Comparison of ENCODE assay signal across 8 cellular contexts in the genomic region with DNA sequence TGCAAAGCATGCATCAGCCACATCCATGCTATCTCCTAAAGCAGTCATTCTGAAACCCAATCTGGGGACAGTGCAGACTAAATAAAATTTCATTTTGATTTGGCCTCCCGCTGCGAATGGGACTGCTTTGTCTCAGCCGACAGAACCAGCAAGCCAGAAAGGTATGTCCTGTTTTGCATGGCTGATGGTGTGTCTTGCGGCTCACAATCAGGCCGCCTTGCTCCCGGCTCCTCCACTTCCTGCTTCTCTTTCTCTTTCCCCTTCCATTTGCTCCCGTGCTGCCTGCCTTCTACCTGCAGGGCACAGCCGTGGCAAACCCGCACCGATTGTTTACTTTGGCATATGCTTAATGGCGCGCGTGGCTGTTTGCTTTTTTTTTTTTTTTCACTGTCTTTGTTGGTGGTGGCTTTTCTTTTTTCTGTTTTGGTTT.
DNase-seq lines count a peak whose midpoint lies in the region; FAIRE-seq and TF ChIP-seq lines count a peak whose summit lies in the region.

No MANE protein-coding gene starts in this region.

- H2BK12ac ChIP-seq in H1 (ENCODE audit: low read depth, low read length) = peak overlapping the region; percentile 46; the same call in 1 of the 2 replicates

- H3K23ac ChIP-seq in H1 (ENCODE audit: insufficient read length) = no peak overlapping the region

- H3K79me1 ChIP-seq in H1 (ENCODE audit: low read depth, low read length) = no peaks in the 10 kb centered on the region

- no peaks in the 10 kb centered on the region for H4K20me1 ChIP-seq in H1 (replicated peaks in 1 of 2; ENCODE audit: control insufficient read depth in 1 of 2, insufficient read depth in 2 of 2, low read length in 2 of 2)
- H4K20me1 ChIP-seq in osteoblast (ENCODE audit: insufficient read depth, low read length) = no peaks in the 10 kb centered on the region

- TF ChIP-seq RAD21 in H1 (IDR thresholded peaks at IDR 0.05 in 1 of 2, conservative IDR thresholded peaks at IDR 0.05 in 1 of 2; ENCODE audit: low read depth in 2 of 2, low read length in 2 of 2) = no peak

- H3K23me2 ChIP-seq in H1 (ENCODE audit: low read depth, low read length) = no peaks in the 10 kb centered on the region

- H3K4me2 ChIP-seq in H1 (ENCODE audit: insufficient read depth in 1 of 2, low read depth in 2 of 2, low read length in 2 of 2) (peak overlapping the region; percentile 47 to 50; a peak in 3 of 4 replicates), osteoblast (ENCODE audit: insufficient read depth, low read length) (no peak overlapping the region)

- no peaks in the 10 kb centered on the region for H3K27me3 ChIP-seq in H1 (replicated peaks in 1 of 4; ENCODE audit: control insufficient read depth in 3 of 4, extremely low read depth in 1 of 4, insufficient read depth in 3 of 4, low read length in 3 of 4)
- H3K27me3 ChIP-seq in osteoblast (ENCODE audit: insufficient read depth, low read length) = no peaks in the 10 kb centered on the region

- H3K4me3 ChIP-seq in H1 (ENCODE audit: extremely low read depth in 1 of 4, insufficient read depth in 2 of 4, low read depth in 3 of 4, low read length in 4 of 4) (peak overlapping the region in 1 of 4 experiments; percentile 44; a peak in 4 of 8 replicates), osteoblast (ENCODE audit: insufficient read depth, low read length) (no peak overlapping the region)

- no peak overlapping the region for H2BK20ac ChIP-seq in H1 (ENCODE audit: low read length)

- H3K9me3 ChIP-seq in H1 (ENCODE audit: insufficient read depth in 2 of 2, low read depth in 1 of 2, low read length in 1 of 2) (no peaks in the 10 kb centered on the region), osteoblast (ENCODE audit: low read depth, low read length) (no peaks in the 10 kb centered on the region)

- peak overlapping the region; percentile 24; the same call in 1 of the 2 replicates for H3K18ac ChIP-seq in H1 (ENCODE audit: extremely low read depth, low read length)

- H3K4me1 ChIP-seq in H1 (replicated peaks in 1 of 4; ENCODE audit: control insufficient read depth in 3 of 4, insufficient read depth in 4 of 4, low read length in 3 of 4) (peaks cover 2 to 4% (median 3%) of the 10 kb centered on the region in 4 experiments; a peak in 3 of 7 replicates), osteoblast (ENCODE audit: insufficient read depth, low read length) (no peaks in the 10 kb centered on the region)

- H3K56ac ChIP-seq in H1 (replicated peaks; ENCODE audit: insufficient read length, low read depth, low read length) = no peak overlapping the region

- H4K5ac ChIP-seq in H1 (ENCODE audit: insufficient read length, low read depth, low read length) = no peak overlapping the region

- no peak for TF ChIP-seq POLR2A in H1 (IDR thresholded peaks at IDR 0.05; ENCODE audit: control extremely low read depth in 1 of 2, low read depth in 2 of 2, low read length in 2 of 2)

- no peak for TF ChIP-seq CTCF in H1 (IDR thresholded peaks at IDR 0.05; ENCODE audit: control extremely low read depth in 1 of 3, insufficient read depth in 1 of 3, low read depth in 1 of 3, low read length in 3 of 3)
- TF ChIP-seq CTCF in osteoblast (IDR thresholded peaks at IDR 0.05; ENCODE audit: extremely low read depth, low read depth, low read length) = no peak

- H4K8ac ChIP-seq in H1 (ENCODE audit: extremely low read depth, insufficient read depth, low read length) = no peak overlapping the region

- H3K79me2 ChIP-seq in H1 (ENCODE audit: control insufficient read depth in 1 of 2, insufficient read depth in 2 of 2, low read length in 2 of 2) (no peaks in the 10 kb centered on the region), osteoblast (ENCODE audit: insufficient read depth, low read length) (no peaks in the 10 kb centered on the region)

- no peak for TF ChIP-seq EP300 in H1 (IDR thresholded peaks at IDR 0.05; ENCODE audit: borderline replicate concordance in 1 of 2, low read depth in 2 of 2, low read length in 2 of 2)

- peak overlapping the region; percentile 48; the same call in 1 of the 2 replicates for H2BK5ac ChIP-seq in H1 (ENCODE audit: low read depth, low read length)

- no peak overlapping the region for H2AK5ac ChIP-seq in H1 (ENCODE audit: low read depth, low read length)

- H3K4ac ChIP-seq in H1 (replicated peaks; ENCODE audit: insufficient read length, low read depth, low read length) = no peak overlapping the region

- no peak overlapping the region for H3K9ac ChIP-seq in H1 (replicated peaks in 1 of 4; ENCODE audit: extremely low read depth in 1 of 4, low read depth in 3 of 4, low read length in 3 of 4)

- H2BK15ac ChIP-seq in H1 (ENCODE audit: low read length) = no peak overlapping the region

- POLR2A ChIA-PET in HEK293T (lab: Yijun Ruan, JAX) (no interaction called here), H1 (lab: Charles Lee; ENCODE audit: partially characterized antibody) (interaction anchor here (0.6 kb wide), 1 partner anchor 155 kb away, joined by 3 read pairs; no protein-coding TSS in a partner anchor)

- H3K36me3 ChIP-seq in H1 (ENCODE audit: control insufficient read depth in 2 of 4, insufficient read depth in 4 of 4, low read length in 3 of 4) = no peaks in the 10 kb centered on the region
- H3K36me3 ChIP-seq in osteoblast (ENCODE audit: insufficient read depth, low read length) = no peaks in the 10 kb centered on the region

- H2AFZ ChIP-seq in H1 (ENCODE audit: low read length) = peak overlapping the region; percentile 75
- peak overlapping the region; percentile 15 for H2AFZ ChIP-seq in osteoblast (ENCODE audit: low read length)

- H2BK120ac ChIP-seq in H1 (replicated peaks; ENCODE audit: low read depth, low read length) = no peak overlapping the region

- no peak overlapping the region for H4K91ac ChIP-seq in H1 (replicated peaks; ENCODE audit: insufficient read length, low read length)

- DNase-seq in NCI-H146 (lab: John Stamatoyannopoulos, UW) (peak; percentile 24), NCI-H146 treated with DMSO at 0.1 percent for 48 hours (lab: John Stamatoyannopoulos, UW; ENCODE audit: unreplicated experiment) (no peak), HEK293T (ENCODE audit: extremely low spot score) (peak; percentile 37), NCI-H1436 (lab: John Stamatoyannopoulos, UW) (peak; percentile 59), H1 (ENCODE audit: low read depth in 1 of 2, low spot score in 2 of 2) (peak; percentile 43 to 53), osteoblast (ENCODE audit: insufficient read length, low spot score, missing footprints) (no peak), NOMO-1 treated with dmso at 0.1 percent for 144 hours (lab: John Stamatoyannopoulos, UW; ENCODE audit: unreplicated experiment) (no peak), NK-92 (lab: John Stamatoyannopoulos, UW; ENCODE audit: unreplicated experiment) (no peak)

- H3K27ac ChIP-seq in H1 (ENCODE audit: low read depth, low read length) = no peak overlapping the region
- H3K27ac ChIP-seq in osteoblast (ENCODE audit: low read depth, low read length) = no peak overlapping the region

- WGBS in H1 (ENCODE audit: extremely low coverage in 1 of 2, insufficient coverage in 1 of 2, insufficient read length in 1 of 2, insufficient replicate concordance in 2 of 2, low coverage in 1 of 2, low lambda C conversion rate in 2 of 2, missing lambda C conversion rate in 1 of 2), 2 experiments = 9% methylated on average over 13 of the region's 13 CpGs; no CpG with 5 or more reads in 1 of the 2 experiments

- H3K14ac ChIP-seq in H1 (ENCODE audit: insufficient read length) = no peak overlapping the region

- peak; percentile 50 for FAIRE-seq in H1 (lab: Jason Lieb, UNC)

- CTCF ChIA-PET in HEK293T (lab: Yijun Ruan, JAX) (no interaction called here), H1 (lab: Charles Lee; ENCODE audit: partially characterized antibody) (interaction anchor here (0.8 kb wide), 2 partner anchors 10 to 26 kb away, joined by 3 read pairs; no protein-coding TSS in a partner anchor)

TF ChIP-seq in HEK293T, 16 proteins besides CTCF, POLR2A, EP300 and RAD21:
- TF ChIP-seq ZNF384 (IDR thresholded peaks at IDR 0.05) (peak; percentile 83), ELF4 (IDR thresholded peaks at IDR 0.05) (0 out of 2 replicates have a peak, but pooled peaks have one; percentile 14), FOXM1 (IDR thresholded peaks at IDR 0.05; ENCODE audit: borderline replicate concordance) (no peak), SUZ12 (IDR thresholded peaks at IDR 0.05) (no peak)
- TF ChIP-seq, protein P1, sequence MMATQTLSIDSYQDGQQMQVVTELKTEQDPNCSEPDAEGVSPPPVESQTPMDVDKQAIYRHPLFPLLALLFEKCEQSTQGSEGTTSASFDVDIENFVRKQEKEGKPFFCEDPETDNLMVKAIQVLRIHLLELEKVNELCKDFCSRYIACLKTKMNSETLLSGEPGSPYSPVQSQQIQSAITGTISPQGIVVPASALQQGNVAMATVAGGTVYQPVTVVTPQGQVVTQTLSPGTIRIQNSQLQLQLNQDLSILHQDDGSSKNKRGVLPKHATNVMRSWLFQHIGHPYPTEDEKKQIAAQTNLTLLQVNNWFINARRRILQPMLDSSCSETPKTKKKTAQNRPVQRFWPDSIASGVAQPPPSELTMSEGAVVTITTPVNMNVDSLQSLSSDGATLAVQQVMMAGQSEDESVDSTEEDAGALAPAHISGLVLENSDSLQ (IDR thresholded peaks at IDR 0.05) = no peak

TF ChIP-seq in H1, 55 proteins besides CTCF, POLR2A, EP300 and RAD21 (continues in another document):
- TF ChIP-seq CBX5 (IDR thresholded peaks at IDR 0.05; ENCODE audit: low read depth, low read length) = no peak
- no peak for TF ChIP-seq BACH1 (IDR thresholded peaks at IDR 0.05; ENCODE audit: low read length)
- TF ChIP-seq TBP (IDR thresholded peaks at IDR 0.05; ENCODE audit: low read depth, low read length) = no peak
- TF ChIP-seq JUN (IDR thresholded peaks at IDR 0.05; ENCODE audit: low read depth, low read length) = no peak
- TF ChIP-seq GABPA (IDR thresholded peaks at IDR 0.05; ENCODE audit: borderline replicate concordance, insufficient read depth, low read length) = no peak
- no peak for TF ChIP-seq TAF7 (optimal IDR thresholded peaks at IDR 0.05; ENCODE audit: borderline replicate concordance, low read depth, low read length)
- TF ChIP-seq CBX8 (IDR thresholded peaks at IDR 0.05; ENCODE audit: borderline replicate concordance, low read depth, low read length) = no peak
- TF ChIP-seq SIRT6 (IDR thresholded peaks at IDR 0.05; ENCODE audit: low read length) = no peak
- no peak for TF ChIP-seq RFX5 (IDR thresholded peaks at IDR 0.05; ENCODE audit: borderline replicate concordance, low read depth, low read length)
- no peak for TF ChIP-seq KDM5A (IDR thresholded peaks at IDR 0.05; ENCODE audit: low read length)
- TF ChIP-seq EZH2 (IDR thresholded peaks at IDR 0.05; ENCODE audit: low read depth, low read length, severe bottlenecking) = no peak
- TF ChIP-seq KDM1A (IDR thresholded peaks at IDR 0.05; ENCODE audit: borderline replicate concordance, low read length) = no peak
- no peak for TF ChIP-seq CHD2 (IDR thresholded peaks at IDR 0.05; ENCODE audit: low read length)
- TF ChIP-seq POU5F1 (IDR thresholded peaks at IDR 0.05; ENCODE audit: low read depth, low read length) = no peak
- TF ChIP-seq JUND (IDR thresholded peaks at IDR 0.05; ENCODE audit: low read length) = no peak
- TF ChIP-seq SIN3A (conservative IDR thresholded peaks at IDR 0.05 in 1 of 2, IDR thresholded peaks at IDR 0.05 in 1 of 2; ENCODE audit: low read depth in 1 of 2, low read length in 2 of 2) = no peak

Comparison
In these comparisons a context has a peak if more than half of its experiments do, and no peak if none do; other contexts are left out.
1. DNase-seq: peak in NCI-H146 (single experiment), HEK293T (single experiment), NCI-H1436 (single experiment) and H1 (2 of 2); none in NCI-H146 treated with DMSO at 0.1 percent for 48 hours (single experiment), osteoblast (single experiment), NOMO-1 treated with dmso at 0.1 percent for 144 hours (single experiment) and NK-92 (single experiment).